ENCODE assay signal across 1 cellular context in the genomic region with DNA sequence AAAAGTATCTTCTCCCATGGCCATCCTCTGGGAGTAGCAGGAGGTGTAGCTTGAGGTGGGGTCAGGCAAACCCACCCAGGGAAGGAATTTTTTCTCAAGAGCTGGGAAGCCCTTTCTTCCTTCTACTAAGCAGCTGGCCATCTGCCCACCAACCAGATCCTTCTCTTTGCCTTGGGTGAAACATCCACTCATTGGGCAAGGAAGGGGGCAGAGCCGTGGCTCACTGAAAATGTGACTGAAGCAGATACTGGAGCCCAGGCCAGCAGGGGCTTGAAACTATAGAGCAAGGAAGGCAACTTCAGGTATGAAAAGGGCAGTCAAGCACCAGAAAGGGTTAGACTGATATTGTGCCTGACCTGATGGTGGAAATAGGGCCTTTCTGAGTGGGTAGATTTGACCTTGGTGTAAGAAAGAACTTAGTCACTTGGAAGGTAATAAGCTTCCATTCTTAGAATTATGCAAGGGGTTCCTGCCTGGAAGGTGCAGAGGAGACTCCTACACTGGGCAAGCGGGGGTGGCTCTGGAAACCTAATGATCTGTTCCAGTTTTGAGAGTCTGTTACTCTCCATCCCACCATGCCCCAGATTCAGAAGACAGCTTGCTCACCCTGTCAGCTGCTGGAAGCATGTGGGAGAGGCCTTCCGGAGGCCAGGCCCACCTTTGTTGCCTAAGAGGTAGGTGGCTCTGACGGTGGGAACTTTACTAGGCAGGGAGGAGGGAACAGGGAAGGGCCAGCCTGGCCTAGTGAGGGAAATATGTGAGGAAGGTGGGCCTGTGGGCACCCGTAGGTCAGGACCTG.
TF ChIP-seq lines count a peak whose summit lies in the region.

No MANE protein-coding gene starts in this region.

TF ChIP-seq in IMR-90, 13 proteins besides CTCF, POLR2A, EP300 and RAD21:
- no peak for TF ChIP-seq USF2 (IDR thresholded peaks at IDR 0.05; ENCODE audit: low read depth, low read length)
- TF ChIP-seq BHLHE40 (IDR thresholded peaks at IDR 0.05; ENCODE audit: low read depth, low read length) = no peak
- TF ChIP-seq MAZ (IDR thresholded peaks at IDR 0.05; ENCODE audit: borderline replicate concordance, low read depth, low read length) = no peak
- no peak for TF ChIP-seq RFX5 (IDR thresholded peaks at IDR 0.05; ENCODE audit: low read depth, low read length)
- TF ChIP-seq CHD1 (IDR thresholded peaks at IDR 0.05; ENCODE audit: low read depth, low read length) = no peak
- TF ChIP-seq, protein P1, sequence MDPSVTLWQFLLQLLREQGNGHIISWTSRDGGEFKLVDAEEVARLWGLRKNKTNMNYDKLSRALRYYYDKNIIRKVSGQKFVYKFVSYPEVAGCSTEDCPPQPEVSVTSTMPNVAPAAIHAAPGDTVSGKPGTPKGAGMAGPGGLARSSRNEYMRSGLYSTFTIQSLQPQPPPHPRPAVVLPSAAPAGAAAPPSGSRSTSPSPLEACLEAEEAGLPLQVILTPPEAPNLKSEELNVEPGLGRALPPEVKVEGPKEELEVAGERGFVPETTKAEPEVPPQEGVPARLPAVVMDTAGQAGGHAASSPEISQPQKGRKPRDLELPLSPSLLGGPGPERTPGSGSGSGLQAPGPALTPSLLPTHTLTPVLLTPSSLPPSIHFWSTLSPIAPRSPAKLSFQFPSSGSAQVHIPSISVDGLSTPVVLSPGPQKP (IDR thresholded peaks at IDR 0.05; ENCODE audit: borderline replicate concordance, low read depth, low read length) = no peak
- no peak for TF ChIP-seq NFE2L2 (IDR thresholded peaks at IDR 0.05; ENCODE audit: low read depth, low read length)
- no peak for TF ChIP-seq RCOR1 (IDR thresholded peaks at IDR 0.05; ENCODE audit: insufficient replicate concordance, low read length)
- no peak for TF ChIP-seq MAFK (IDR thresholded peaks at IDR 0.05; ENCODE audit: low read depth, low read length)
- TF ChIP-seq CEBPB (IDR thresholded peaks at IDR 0.05; ENCODE audit: low read depth, low read length) = no peak
- TF ChIP-seq MXI1 (IDR thresholded peaks at IDR 0.05; ENCODE audit: borderline replicate concordance, low read depth, low read length) = no peak
- TF ChIP-seq FOS (IDR thresholded peaks at IDR 0.05; ENCODE audit: low read depth, low read length) = no peak
- no peak for TF ChIP-seq SMC3 (IDR thresholded peaks at IDR 0.05; ENCODE audit: low read depth, low read length)
